8 cellular contexts compared by ENCODE assay signal in the genomic region with DNA sequence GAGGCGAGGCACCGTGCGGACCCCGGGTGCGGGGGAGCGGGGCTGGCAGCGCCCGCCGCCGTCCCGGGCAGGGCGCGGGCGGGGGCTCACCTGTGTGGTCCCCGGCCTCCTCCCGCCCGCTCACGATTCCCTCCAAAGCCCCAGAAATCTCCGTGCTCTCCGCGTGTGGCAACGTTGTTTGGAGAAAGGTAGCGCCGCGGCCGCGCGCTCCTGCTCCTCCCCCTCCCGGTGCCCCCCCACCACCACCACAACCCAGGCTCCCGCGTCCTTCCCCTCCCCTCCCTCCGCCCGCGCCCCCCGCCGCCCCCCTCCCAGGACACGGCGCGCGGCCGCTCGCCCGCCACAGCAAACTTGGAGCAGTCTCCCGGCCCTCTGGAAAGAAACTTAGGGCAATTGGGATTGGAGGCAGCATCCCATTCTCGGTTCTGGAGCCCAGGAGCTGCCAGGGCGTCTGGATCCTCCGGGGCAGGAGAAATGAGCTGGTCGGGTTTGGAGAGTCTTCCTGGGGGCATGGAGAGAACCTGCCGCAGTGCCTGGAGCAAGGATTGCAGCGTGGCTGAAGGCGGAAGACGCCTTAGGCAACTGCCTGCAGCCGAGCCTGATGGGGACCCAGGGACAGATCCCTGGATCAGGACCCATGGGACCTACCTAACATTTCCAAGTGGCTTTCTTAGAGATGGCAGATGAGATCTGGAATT. TPM values are rescaled to one million over a fixed set of nuclear protein-coding genes. Genes with fewer than 3 reads are reported as not detected.
A peak's percentile ranks its signal among the peaks of the same experiment; 100 is the strongest.
DNase-seq lines count a peak whose midpoint lies in the region; ATAC-seq and TF ChIP-seq lines count a peak whose summit lies in the region.

No MANE protein-coding gene starts in this region.

- H3K36me3 Mint-ChIP-seq in Caco-2 (ENCODE audit: insufficient read depth, unreplicated experiment), result peaks cover 19% of the 10 kb centered on the region

- H3K27me3 Mint-ChIP-seq in Caco-2 (ENCODE audit: insufficient read depth, unreplicated experiment), result no peaks in the 10 kb centered on the region

- intact Hi-C loops in Caco-2 (cut with micrococcal nuclease; ENCODE audit: unreplicated experiment) (loop anchor here (5.0 to 10.0 kb wide), 2 partner anchors 380 to 388 kb away; no protein-coding TSS in a partner anchor), posterior cingulate gyrus (cut with DNase I) (loop anchor here (2.0 to 5.0 kb wide), 2 partner anchors 98 to 978 kb away; a partner anchor contains a TSS)

- peaks cover 30% of the 10 kb centered on the region for H3K4me1 Mint-ChIP-seq in Caco-2 (ENCODE audit: low read depth, unreplicated experiment)

- peak overlapping the region; percentile 97 for H3K27ac Mint-ChIP-seq in Caco-2 (ENCODE audit: unreplicated experiment)

- no peaks in the 10 kb centered on the region for H3K27me3 ChIP-seq in Caco-2 (replicated peaks; ENCODE audit: control insufficient read depth, insufficient read depth, low read length)
- peaks cover 21% of the 10 kb centered on the region for H3K27me3 ChIP-seq in HUES6 (ENCODE audit: control insufficient read depth, insufficient read depth, low read length)
- H3K27me3 ChIP-seq in right atrium auricular region, result no peaks in the 10 kb centered on the region

- H3K4me1 ChIP-seq in Caco-2 (peaks cover 29% of the 10 kb centered on the region), HUES6 (ENCODE audit: control insufficient read depth, insufficient read depth, low read length) (peaks cover 42% of the 10 kb centered on the region), right atrium auricular region (peaks cover 0 to 48% of the 10 kb centered on the region in 2 donors)

- no peak for ATAC-seq in GM21423 (IDR thresholded peaks at IDR 0.05; ENCODE audit: unreplicated experiment)

- TF ChIP-seq CTCF in Caco-2 (IDR thresholded peaks at IDR 0.05; ENCODE audit: insufficient read depth in 1 of 2, low read depth in 1 of 2, low read length in 1 of 2, severe bottlenecking in 1 of 2, unreplicated experiment in 1 of 2) (no peak), right atrium auricular region (IDR thresholded peaks at IDR 0.05) (no peak)

- H3K9me3 ChIP-seq in Caco-2 (no peaks in the 10 kb centered on the region), HUES6 (ENCODE audit: control insufficient read depth, insufficient read depth, low read depth, low read length) (no peaks in the 10 kb centered on the region), right atrium auricular region (no peaks in the 10 kb centered on the region)

- H3K27ac ChIP-seq in HUES6 (ENCODE audit: low read depth, low read length) (peak overlapping the region; percentile 82), right atrium auricular region (peak overlapping the region; percentile 98 to 99)

- POLR2A ChIA-PET in Caco-2 (lab: Charles Lee), result interaction anchor here (0.7 to 1.0 kb wide), 2 partner anchors 44 to 435 kb away, joined by 4 to 7 read pairs; no protein-coding TSS in a partner anchor

- CTCF ChIA-PET in Caco-2 (lab: Charles Lee), result no interaction called here

- H3K36me3 ChIP-seq in Caco-2 (ENCODE audit: control insufficient read depth, insufficient read depth, low read length) (no peaks in the 10 kb centered on the region), HUES6 (ENCODE audit: control insufficient read depth, insufficient read depth, low read length) (no peaks in the 10 kb centered on the region), right atrium auricular region (no peaks in the 10 kb centered on the region)

- peak overlapping the region; percentile 87 for H3K4me3 Mint-ChIP-seq in Caco-2 (ENCODE audit: unreplicated experiment)

- H3K4me3 ChIP-seq in Caco-2 (ENCODE audit: low read depth, low read length) (peak overlapping the region; percentile 89), HUES6 (ENCODE audit: low read depth, low read length) (peak overlapping the region; percentile 70), right atrium auricular region (peak overlapping the region; percentile 96 to 98)

- BruUV-seq in Caco-2 (replicated peaks; lab: Mats Ljungman, UMichigan), result no TSS peak

- peak overlapping the region; percentile 82 for H3K9ac ChIP-seq in HUES6 (ENCODE audit: low read length)

- peaks cover 12% of the 10 kb centered on the region for H3K9me3 Mint-ChIP-seq in Caco-2 (ENCODE audit: unreplicated experiment)

- DNase-seq in Caco-2 (peak; percentile 69 to 77), RPMI7951 (ENCODE audit: low read depth) (peak; percentile 24), amniotic epithelial cell (ENCODE audit: low read depth) (peak; percentile 48), right atrium auricular region (ENCODE audit: low spot score) (peak; percentile 68), posterior cingulate gyrus (peak; percentile 33 to 92 (median 53))
- DNase-seq in effector CD8-positive, alpha-beta T cell (lab: John Stamatoyannopoulos, UW), result no peak

RNA-seq across cellular contexts. Expression of a gene that starts 0.9 kb away (rescaled TPM):
- total RNA-seq in Caco-2 (2022) (33.2 and 34.8 TPM in 2 replicates), right atrium auricular region (10 to 100 TPM; 22.6 to 28.8 TPM)
- 7.9 and 8.1 TPM in 2 replicates for total RNA-seq in RPMI7951 (2014; rRNA removed; shearing (Covaris generic))
